ENCODE assay signal across 8 cellular contexts in genomic region chr12:120534703-120535655, GRCh38. TPM values are rescaled to one million over a fixed set of nuclear protein-coding genes. Genes with fewer than 3 reads are reported as not detected.
DNase-seq lines count a peak whose midpoint lies in the region; ATAC-seq lines count a peak whose summit lies in the region.

No MANE protein-coding gene starts in this region.

- no peaks in the 10 kb centered on the region for H3K27me3 ChIP-seq in mononuclear cell (ENCODE audit: insufficient read depth, low read length)

- peaks cover 25% of the 10 kb centered on the region for H3K36me3 Mint-ChIP-seq in stimulated activated naive CD8-positive, alpha-beta T cell treated with anti-CD3 and anti-CD28 coated beads, Interleukin-15, Interleukin-2, amounts not matched to agents 100 ng/mL and 50 ng/mL, for 24 hours (ENCODE audit: low read depth)

- DNase-seq in DMS 273 (lab: John Stamatoyannopoulos, UW; ENCODE audit: unreplicated experiment) (peak; percentile 66), DMS 273 treated with DMSO at 0.1 percent for 48 hours (lab: John Stamatoyannopoulos, UW) (no peak), NCI-H2171 (lab: John Stamatoyannopoulos, UW) (peak; percentile 7)
- peak; percentile 42 to 60 for DNase-seq in activated CD4-positive, alpha-beta T cell treated with anti-CD3 and anti-CD28 coated beads, Interleukin-2, amount 50 U/mL, for 48 hours
- DNase-seq in effector CD8-positive, alpha-beta T cell (lab: John Stamatoyannopoulos, UW) = peak; percentile 19

- H3K4me3 ChIP-seq in mononuclear cell (ENCODE audit: low read length) = peak overlapping the region; percentile 97

- H3K4me1 ChIP-seq in mononuclear cell (ENCODE audit: insufficient read depth, low read length) = peaks cover 68% of the 10 kb centered on the region

- no peaks in the 10 kb centered on the region for H3K9me3 ChIP-seq in mononuclear cell (ENCODE audit: low read depth, low read length)

- no peaks in the 10 kb centered on the region for H3K9me3 Mint-ChIP-seq in stimulated activated naive CD8-positive, alpha-beta T cell treated with anti-CD3 and anti-CD28 coated beads, Interleukin-15, Interleukin-2, amounts not matched to agents 100 ng/mL and 50 ng/mL, for 24 hours

- H3K4me1 Mint-ChIP-seq in stimulated activated naive CD8-positive, alpha-beta T cell treated with anti-CD3 and anti-CD28 coated beads, Interleukin-15, Interleukin-2, amounts not matched to agents 100 ng/mL and 50 ng/mL, for 24 hours (ENCODE audit: low read depth) = peaks cover 51% of the 10 kb centered on the region

- ATAC-seq in HG02759 (IDR thresholded peaks at IDR 0.05; ENCODE audit: unreplicated experiment) = peak; percentile 43

- H3K4me3 Mint-ChIP-seq in stimulated activated naive CD8-positive, alpha-beta T cell treated with anti-CD3 and anti-CD28 coated beads, Interleukin-15, Interleukin-2, amounts not matched to agents 100 ng/mL and 50 ng/mL, for 24 hours = peak overlapping the region; percentile 91

- H3K27me3 Mint-ChIP-seq in stimulated activated naive CD8-positive, alpha-beta T cell treated with anti-CD3 and anti-CD28 coated beads, Interleukin-15, Interleukin-2, amounts not matched to agents 100 ng/mL and 50 ng/mL, for 24 hours = no peaks in the 10 kb centered on the region

- peak overlapping the region; percentile 93 for H3K27ac Mint-ChIP-seq in stimulated activated naive CD8-positive, alpha-beta T cell treated with anti-CD3 and anti-CD28 coated beads, Interleukin-15, Interleukin-2, amounts not matched to agents 100 ng/mL and 50 ng/mL, for 24 hours

RNA-seq across cellular contexts. Expression of gene RNF10, which starts 0.8 kb away (rescaled TPM):
- 218 TPM for total RNA-seq in mononuclear cell

RNA-seq across cellular contexts. Expression of gene COQ5, which starts 6.0 kb away (rescaled TPM):
- total RNA-seq in mononuclear cell = 4.5 TPM

RNA-seq across cellular contexts. Expression of gene DYNLL1, which starts 39.1 kb away (rescaled TPM):
- 34.0 TPM for total RNA-seq in mononuclear cell

RNA-seq across cellular contexts. Expression of gene POP5, which starts 46.2 kb away (rescaled TPM):
- 12.7 TPM for total RNA-seq in mononuclear cell
